15 cellular contexts compared by ENCODE assay signal in the genomic region with DNA sequence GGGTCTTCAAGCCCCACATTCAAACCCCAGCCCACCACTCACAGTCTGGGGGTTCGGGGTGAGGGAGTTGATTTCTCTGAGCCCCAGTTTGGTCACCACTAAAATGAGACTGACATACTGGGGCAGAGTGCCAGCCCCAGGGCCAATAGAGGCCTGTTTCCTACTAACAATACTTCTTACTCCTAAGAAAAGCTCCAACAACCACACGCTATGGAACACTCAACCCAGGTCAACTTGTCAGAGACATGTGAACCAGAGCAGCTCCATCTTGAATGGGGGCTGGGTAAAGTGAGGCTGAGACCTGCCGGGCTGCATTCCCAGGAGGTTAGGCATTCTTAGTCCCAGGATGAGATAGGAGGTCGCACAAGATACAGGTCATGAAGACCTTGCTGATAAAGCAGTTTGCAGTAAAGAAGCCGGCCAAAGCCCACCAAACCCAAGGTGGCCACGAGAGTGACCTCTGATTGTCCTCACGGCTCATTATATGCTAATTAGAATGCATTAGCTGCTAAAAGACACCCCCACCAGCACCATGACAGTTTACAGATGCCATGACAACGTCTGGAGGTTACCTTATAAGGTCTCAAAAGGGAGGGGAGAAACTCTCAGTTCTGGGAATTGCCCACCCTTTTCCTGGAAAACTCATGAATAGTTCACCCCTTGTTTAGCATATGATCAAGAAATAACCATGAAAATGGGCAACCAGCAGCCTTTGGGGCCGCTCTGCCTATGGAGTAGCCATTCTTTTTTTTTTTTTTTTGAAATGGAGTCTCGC. TPM values are rescaled to one million over a fixed set of nuclear protein-coding genes. Genes with fewer than 3 reads are reported as not detected.
DNase-seq lines count a peak whose midpoint lies in the region; ATAC-seq, FAIRE-seq and TF ChIP-seq lines count a peak whose summit lies in the region.
"Had no signal": no experiment of that assay in that cellular context is flagged by ENCODE, and none has a peak within 500 bp of the region (broad histone marks: within the 10 kb centered on the region; RNA-seq: fewer than 3 reads in every experiment).

No MANE protein-coding gene starts in this region.

- H3K36me3 ChIP-seq in breast epithelium (no peaks in the 10 kb centered on the region), mammary epithelial cell (ENCODE audit: insufficient read depth, low read length) (peaks cover 18% of the 10 kb centered on the region), endothelial cell of umbilical vein (ENCODE audit: control insufficient read depth in 2 of 2, extremely low read depth in 1 of 2, insufficient read depth in 2 of 2, low read length in 2 of 2) (peaks cover 2 to 44% of the 10 kb centered on the region in 2 experiments), mesendoderm (ENCODE audit: control insufficient read depth, insufficient read depth, low read length) (no peaks in the 10 kb centered on the region), upper lobe of right lung (peaks cover 17% of the 10 kb centered on the region)
- H3K36me3 ChIP-seq: tibial artery had no signal

- no peaks in the 10 kb centered on the region for H3K36me3 Mint-ChIP-seq in natural killer cell treated with Interleukin-12 subunit alpha and Interleukin-12 subunit beta and Interleukin-15 and Interleukin-18, amount 100 ng/mL, for 72 hours
- H3K36me3 Mint-ChIP-seq in glutamatergic neuron (ENCODE audit: unreplicated experiment), result no peaks in the 10 kb centered on the region
- H3K36me3 Mint-ChIP-seq: activated naive CD4-positive, alpha-beta T cell treated with anti-CD3 and anti-CD28 coated beads, Interleukin-2, amount 50 U/mL, for 72 hours had no signal

- H2AK5ac ChIP-seq in mesendoderm (ENCODE audit: low read length), result no peak overlapping the region

- BruUV-seq in mammary epithelial cell (replicated peaks; lab: Mats Ljungman, UMichigan) (no TSS peak), endothelial cell of umbilical vein (replicated peaks; lab: Mats Ljungman, UMichigan) (no TSS peak)

- H3K9ac ChIP-seq in mammary epithelial cell (ENCODE audit: insufficient read depth, low read length), result no peak overlapping the region
- H3K9ac ChIP-seq in endothelial cell of umbilical vein (replicated peaks; ENCODE audit: extremely low read depth, insufficient read depth, low read length), result no peak overlapping the region
- H3K9ac ChIP-seq in mesendoderm (ENCODE audit: low read length), result peak overlapping the region; percentile 42

- no peaks in the 10 kb centered on the region for H3K79me1 ChIP-seq in mesendoderm (ENCODE audit: low read length)

- H3K27ac Mint-ChIP-seq in natural killer cell treated with Interleukin-12 subunit alpha and Interleukin-12 subunit beta and Interleukin-15 and Interleukin-18, amount 100 ng/mL, for 72 hours, result no peak overlapping the region
- H3K27ac Mint-ChIP-seq in glutamatergic neuron (ENCODE audit: unreplicated experiment), result no peak overlapping the region
- H3K27ac Mint-ChIP-seq: activated naive CD4-positive, alpha-beta T cell treated with anti-CD3 and anti-CD28 coated beads, Interleukin-2, amount 50 U/mL, for 72 hours; CD14-positive monocyte had no signal

- POLR2A ChIA-PET in endothelial cell of umbilical vein (lab: Charles Lee), result interaction anchor here (0.7 to 1.2 kb wide), 2 partner anchors 168 to 264 kb away, joined by 5 to 6 read pairs; no protein-coding TSS in a partner anchor

- H4K8ac ChIP-seq in mesendoderm (ENCODE audit: low read depth, low read length), result no peak overlapping the region

- no peak overlapping the region for H2BK5ac ChIP-seq in mesendoderm (ENCODE audit: low read length)

- no peak overlapping the region for H3K4me3 Mint-ChIP-seq in natural killer cell treated with Interleukin-12 subunit alpha and Interleukin-12 subunit beta and Interleukin-15 and Interleukin-18, amount 100 ng/mL, for 72 hours
- H3K4me3 Mint-ChIP-seq in glutamatergic neuron (ENCODE audit: unreplicated experiment), result no peak overlapping the region
- H3K4me3 Mint-ChIP-seq: activated T-cell treated with anti-CD3 and anti-CD28 coated beads, Interleukin-2, amount 50 U/mL, for 4 hours; CD14-positive monocyte had no signal

- H3K9me3 ChIP-seq in breast epithelium, result no peaks in the 10 kb centered on the region
- no peaks in the 10 kb centered on the region for H3K9me3 ChIP-seq in mammary epithelial cell (replicated peaks; ENCODE audit: insufficient read depth, low read length)
- H3K9me3 ChIP-seq in endothelial cell of umbilical vein (replicated peaks; ENCODE audit: control insufficient read depth, insufficient read depth, low read length), result no peaks in the 10 kb centered on the region
- no peaks in the 10 kb centered on the region for H3K9me3 ChIP-seq in upper lobe of right lung
- H3K9me3 ChIP-seq: tibial artery had no signal

- no peaks in the 10 kb centered on the region for H3K9me3 Mint-ChIP-seq in natural killer cell treated with Interleukin-12 subunit alpha and Interleukin-12 subunit beta and Interleukin-15 and Interleukin-18, amount 100 ng/mL, for 72 hours
- H3K9me3 Mint-ChIP-seq in glutamatergic neuron (ENCODE audit: unreplicated experiment), result no peaks in the 10 kb centered on the region
- H3K9me3 Mint-ChIP-seq: activated naive CD4-positive, alpha-beta T cell treated with anti-CD3 and anti-CD28 coated beads, Interleukin-2, amount 50 U/mL, for 72 hours; activated T-cell treated with anti-CD3 and anti-CD28 coated beads, Interleukin-2, amount 50 U/mL, for 4 hours had no signal

- no peaks in the 10 kb centered on the region for H3K9me1 ChIP-seq in endothelial cell of umbilical vein (replicated peaks; ENCODE audit: control insufficient read depth, extremely low read depth, insufficient read depth, low read length)

- H4K20me1 ChIP-seq in mammary epithelial cell (ENCODE audit: insufficient read depth, low read length) (peaks cover 2% of the 10 kb centered on the region), endothelial cell of umbilical vein (replicated peaks; ENCODE audit: control insufficient read depth, extremely low read depth, insufficient read depth, low read length) (no peaks in the 10 kb centered on the region)

- H2AFZ ChIP-seq in mammary epithelial cell (ENCODE audit: low read depth, low read length), result no peak overlapping the region
- no peak overlapping the region for H2AFZ ChIP-seq in endothelial cell of umbilical vein (ENCODE audit: low read depth, low read length)

- peak overlapping the region; percentile 25 to 77 for H3K27ac ChIP-seq in breast epithelium
- no peak overlapping the region for H3K27ac ChIP-seq in mammary epithelial cell (ENCODE audit: insufficient read depth, low read depth, low read length)
- H3K27ac ChIP-seq in endothelial cell of umbilical vein (ENCODE audit: insufficient read depth, low read depth, low read length), result peak overlapping the region; percentile 36
- no peak overlapping the region for H3K27ac ChIP-seq in mesendoderm (ENCODE audit: low read depth, low read length)
- H3K27ac ChIP-seq in upper lobe of right lung, result peak overlapping the region; percentile 47
- H3K27ac ChIP-seq: 22Rv1, tibial artery had no signal

- H2BK15ac ChIP-seq in mesendoderm (replicated peaks; ENCODE audit: low read depth), result no peak overlapping the region

- H3K79me2 ChIP-seq in mammary epithelial cell (ENCODE audit: insufficient read depth, low read length) (no peaks in the 10 kb centered on the region), endothelial cell of umbilical vein (ENCODE audit: control insufficient read depth, insufficient read depth, low read length) (no peaks in the 10 kb centered on the region), mesendoderm (ENCODE audit: control insufficient read depth, insufficient read depth, low read length) (no peaks in the 10 kb centered on the region)

- FAIRE-seq in endothelial cell of umbilical vein (lab: Jason Lieb, UNC), result no peak
- FAIRE-seq: keratinocyte had no signal

- no peaks in the 10 kb centered on the region for H3K4me1 ChIP-seq in breast epithelium
- H3K4me1 ChIP-seq in mammary epithelial cell (ENCODE audit: insufficient read depth, low read length), result peaks cover 4% of the 10 kb centered on the region
- H3K4me1 ChIP-seq in endothelial cell of umbilical vein (ENCODE audit: control insufficient read depth, extremely low read depth, insufficient read depth, low read length), result no peaks in the 10 kb centered on the region
- H3K4me1 ChIP-seq in mesendoderm (ENCODE audit: control insufficient read depth, low read depth, low read length), result peaks cover 4% of the 10 kb centered on the region
- H3K4me1 ChIP-seq in upper lobe of right lung, result peaks cover 23% of the 10 kb centered on the region

- H3K4ac ChIP-seq in mesendoderm (ENCODE audit: low read depth, low read length), result no peak overlapping the region

- H4K5ac ChIP-seq in mesendoderm (ENCODE audit: low read length), result no peak overlapping the region

- no peak for TF ChIP-seq CTCF in breast epithelium (IDR thresholded peaks at IDR 0.05)
- TF ChIP-seq CTCF in mammary epithelial cell (conservative IDR thresholded peaks at IDR 0.05 in 1 of 2, IDR thresholded peaks at IDR 0.05 in 1 of 2; ENCODE audit: extremely low read depth in 1 of 2, insufficient read depth in 1 of 2, low read depth in 1 of 2, low read length in 2 of 2), result no peak
- TF ChIP-seq CTCF in endothelial cell of umbilical vein (IDR thresholded peaks at IDR 0.05; ENCODE audit: extremely low read depth in 1 of 2, insufficient read depth in 1 of 2, low read depth in 1 of 2, low read length in 2 of 2), result no peak
- TF ChIP-seq CTCF in upper lobe of right lung (IDR thresholded peaks at IDR 0.05), result no peak
- no peak for TF ChIP-seq CTCF in glutamatergic neuron (IDR thresholded peaks at IDR 0.05; ENCODE audit: partially characterized antibody, unreplicated experiment)

- no peaks in the 10 kb centered on the region for H3K27me3 ChIP-seq in breast epithelium
- no peaks in the 10 kb centered on the region for H3K27me3 ChIP-seq in mammary epithelial cell (ENCODE audit: insufficient read depth, low read length)
- no peaks in the 10 kb centered on the region for H3K27me3 ChIP-seq in endothelial cell of umbilical vein (ENCODE audit: control insufficient read depth in 2 of 2, insufficient read depth in 2 of 2, low read length in 2 of 2)
- H3K27me3 ChIP-seq in mesendoderm (ENCODE audit: insufficient read depth, low read length, poor library complexity), result no peaks in the 10 kb centered on the region
- H3K27me3 ChIP-seq in upper lobe of right lung, result no peaks in the 10 kb centered on the region
- H3K27me3 ChIP-seq: dorsolateral prefrontal cortex had no signal

- H3K56ac ChIP-seq in mesendoderm (ENCODE audit: low read length), result peak overlapping the region; percentile 34

- no peak overlapping the region for H3K18ac ChIP-seq in mesendoderm (ENCODE audit: low read length)

- DNase-seq in breast epithelium (ENCODE audit: low spot score in 2 of 2) (no peak), mammary epithelial cell (no peak), endothelial cell of umbilical vein (ENCODE audit: low read depth, low spot score) (no peak), mesendoderm (peak; percentile 80), upper lobe of right lung (no peak), glutamatergic neuron (no peak)
- DNase-seq in natural killer cell treated with Interleukin-12 subunit alpha and Interleukin-12 subunit beta and Interleukin-15 and Interleukin-18, amount 100 ng/mL, for 72 hours (ENCODE audit: low spot score), result no peak
- no peak for DNase-seq in activated CD4-positive, alpha-beta T cell treated with anti-CD3 and anti-CD28 coated beads, Interleukin-2, amount 50 U/mL, for 48 hours

- in situ Hi-C loops in mammary epithelial cell (cut with MboI; ENCODE audit: low sequenced_read_pairs in 2 of 2), result loop anchor here (5.0 kb wide), 1 partner anchor 159 kb away; no protein-coding TSS in a partner anchor

- dilution Hi-C loops in mammary epithelial cell (cut with HindIII; ENCODE audit: low sequenced_read_pairs) (no loop called here), endothelial cell of umbilical vein (cut with MboI; ENCODE audit: extremely low pct_ligation_motif_present, low sequenced_read_pairs) (no loop called here)

- H3K4me2 ChIP-seq in mammary epithelial cell (ENCODE audit: insufficient read depth, low read depth, low read length) (no peak overlapping the region), endothelial cell of umbilical vein (ENCODE audit: insufficient read depth, low read length) (no peak overlapping the region), mesendoderm (ENCODE audit: low read length) (no peak overlapping the region)

- peaks cover 0 to 1% of the 10 kb centered on the region in 2 donors for H3K27me3 Mint-ChIP-seq in natural killer cell treated with Interleukin-12 subunit alpha and Interleukin-12 subunit beta and Interleukin-15 and Interleukin-18, amount 100 ng/mL, for 72 hours
- H3K27me3 Mint-ChIP-seq in glutamatergic neuron (ENCODE audit: unreplicated experiment), result peaks cover 3% of the 10 kb centered on the region

- no peak for ATAC-seq in upper lobe of right lung
- ATAC-seq in natural killer cell treated with Interleukin-12 subunit alpha and Interleukin-12 subunit beta and Interleukin-15 and Interleukin-18, amount 100 ng/mL, for 72 hours, result no peak

- H3K4me1 Mint-ChIP-seq in natural killer cell treated with Interleukin-12 subunit alpha and Interleukin-12 subunit beta and Interleukin-15 and Interleukin-18, amount 100 ng/mL, for 72 hours (ENCODE audit: low read depth in 2 of 2), result peaks cover 0 to 3% of the 10 kb centered on the region in 2 donors
- H3K4me1 Mint-ChIP-seq in glutamatergic neuron (ENCODE audit: low read depth, unreplicated experiment), result no peaks in the 10 kb centered on the region

- WGBS in mammary epithelial cell (ENCODE audit: low coverage, missing lambda C conversion rate), result 85% methylated on average over 7 of the region's 10 CpGs
- WGBS in mesendoderm (ENCODE audit: extremely low coverage, insufficient coverage, low lambda C conversion rate), result no CpG with 5 or more reads among the region's 10 CpGs

- TF ChIP-seq POLR2A in breast epithelium (IDR thresholded peaks at IDR 0.05), result no peak
- peak; percentile 36 for TF ChIP-seq POLR2A in endothelial cell of umbilical vein (IDR thresholded peaks at IDR 0.05; ENCODE audit: low read depth, low read length)

- no peak overlapping the region for H3K23ac ChIP-seq in mesendoderm (ENCODE audit: low read length)

- H3K4me3 ChIP-seq in breast epithelium (no peak overlapping the region), mammary epithelial cell (replicated peaks in 1 of 3; ENCODE audit: insufficient read depth in 1 of 3, low read depth in 2 of 3, low read length in 3 of 3) (no peak overlapping the region), endothelial cell of umbilical vein (replicated peaks in 1 of 3; ENCODE audit: insufficient read depth in 1 of 3, low read depth in 1 of 3, low read length in 3 of 3) (no peak overlapping the region), mesendoderm (ENCODE audit: low read length) (no peak overlapping the region), upper lobe of right lung (no peak overlapping the region)
- H3K4me3 ChIP-seq: dorsolateral prefrontal cortex, tibial artery had no signal

- CTCF ChIA-PET in mammary epithelial cell (lab: Charles Lee; ENCODE audit: low non-redundant PET), result interaction anchor here (0.6 kb wide), 1 partner anchor 66 kb away, joined by 3 read pairs; no protein-coding TSS in a partner anchor
- CTCF ChIA-PET in endothelial cell of umbilical vein (lab: Charles Lee), result interaction anchor here (0.6 to 5.2 kb wide), 31 partner anchors 7 to 194 kb away, joined by 3 to 155 read pairs (median 4); a partner anchor contains a TSS

- intact Hi-C loops in breast epithelium (cut with DNase I; ENCODE audit: low total_unique reads), result loop anchor here (10.0 kb wide), 1 partner anchor 172 kb away; no protein-coding TSS in a partner anchor
- intact Hi-C loops in mammary epithelial cell (cut with micrococcal nuclease), result loop anchor here (1.0 to 2.0 kb wide), 3 partner anchors 160 to 352 kb away; no protein-coding TSS in a partner anchor
- intact Hi-C loops in endothelial cell of umbilical vein (cut with micrococcal nuclease), result loop anchor here (1.0 to 2.0 kb wide), 3 partner anchors 66 to 164 kb away; no protein-coding TSS in a partner anchor
- intact Hi-C loops in upper lobe of right lung (cut with DNase I), result loop anchor here (5.0 kb wide), 1 partner anchor 169 kb away; no protein-coding TSS in a partner anchor

- no peak overlapping the region for H2BK120ac ChIP-seq in mesendoderm (ENCODE audit: low read depth, low read length)

RNA-seq across cellular contexts. Expression of a gene that starts 26.6 kb away (rescaled TPM):
- total RNA-seq in breast epithelium, result 10 to 100 TPM in 2 of 3 donors, 1 to 10 TPM in 1; 8.5 to 53.9 (median 19.7) TPM
- under 1 TPM in 1 of 2 donors, not detected in 1; 0.17 TPM for total RNA-seq in mammary epithelial cell
- not detected for polyA plus RNA-seq in mammary epithelial cell
- polyA minus RNA-seq in mammary epithelial cell, result 2.5 TPM
- total RNA-seq in endothelial cell of umbilical vein, result 8.2 and 12.0 TPM in 2 replicates
- 9.0 and 10.6 TPM in 2 replicates for polyA plus RNA-seq in endothelial cell of umbilical vein
- polyA plus RNA-seq in endothelial cell of umbilical vein (2011; cell fraction: cytosol; rRNA removed), result 9.9 TPM in 2 replicates
- polyA plus RNA-seq in endothelial cell of umbilical vein (2011; cell fraction: nucleus; rRNA removed), result 3.4 and 4.2 TPM in 2 replicates
- polyA plus RNA-seq in endothelial cell of umbilical vein (2012), result 13.5 and 22.2 TPM in 2 replicates
- polyA minus RNA-seq in endothelial cell of umbilical vein, result 3.3 and 4.1 TPM in 2 replicates
- 0.41 TPM for polyA minus RNA-seq in endothelial cell of umbilical vein (2011; cell fraction: cytosol; rRNA and poly(A)+ RNA removed)
- polyA minus RNA-seq in endothelial cell of umbilical vein (2011; cell fraction: nucleus; rRNA and poly(A)+ RNA removed), result 1.5 and 1.6 TPM in 2 replicates
- 1.8 TPM for polyA plus RNA-seq in mesendoderm (2013, experiment 1 of 2)
- 1.9 TPM for polyA plus RNA-seq in mesendoderm (2013, experiment 2 of 2)
- 25.0 TPM for total RNA-seq in upper lobe of right lung
- not detected for total RNA-seq in natural killer cell treated with Interleukin-12 subunit alpha and Interleukin-12 subunit beta and Interleukin-15 and Interleukin-18, amount 100 ng/mL, for 72 hours
- 0.64 TPM for total RNA-seq in glutamatergic neuron (ENCODE audit: unreplicated experiment)
- total RNA-seq: activated naive CD4-positive, alpha-beta T cell treated with anti-CD3 and anti-CD28 coated beads, Interleukin-2, amount 50 U/mL, for 72 hours; activated T-cell treated with anti-CD3 and anti-CD28 coated beads, Interleukin-2, amount 50 U/mL, for 4 hours had no signal
- polyA plus RNA-seq: CD14-positive monocyte, keratinocyte had no signal

RNA-seq across cellular contexts. Expression of a gene that starts 43.9 kb away (rescaled TPM):
- 10 to 100 TPM; 16.4 to 28.8 (median 17.3) TPM for total RNA-seq in breast epithelium
- total RNA-seq in mammary epithelial cell, result 100 to 1,000 TPM in 1 of 2 donors, 10 to 100 TPM in 1; 70.8 to 138 TPM
- 37.7 TPM for polyA plus RNA-seq in mammary epithelial cell
- polyA minus RNA-seq in mammary epithelial cell, result 62.5 TPM
- 174 and 192 TPM in 2 replicates for total RNA-seq in endothelial cell of umbilical vein
- polyA plus RNA-seq in endothelial cell of umbilical vein, result 96.5 and 115 TPM in 2 replicates
- polyA plus RNA-seq in endothelial cell of umbilical vein (2011; cell fraction: cytosol; rRNA removed), result 35.0 and 58.8 TPM in 2 replicates
- polyA plus RNA-seq in endothelial cell of umbilical vein (2011; cell fraction: nucleus; rRNA removed), result 289 and 386 TPM in 2 replicates
- 43.1 and 46.6 TPM in 2 replicates for polyA plus RNA-seq in endothelial cell of umbilical vein (2012)
- 115 and 144 TPM in 2 replicates for polyA minus RNA-seq in endothelial cell of umbilical vein
- 9.3 TPM for polyA minus RNA-seq in endothelial cell of umbilical vein (2011; cell fraction: cytosol; rRNA and poly(A)+ RNA removed)
- polyA minus RNA-seq in endothelial cell of umbilical vein (2011; cell fraction: nucleus; rRNA and poly(A)+ RNA removed), result 189 and 297 TPM in 2 replicates
- polyA plus RNA-seq in mesendoderm (2013, experiment 1 of 2), result 0.17 TPM
- polyA plus RNA-seq in mesendoderm (2013, experiment 2 of 2), result 0.13 TPM
- 71.7 TPM for total RNA-seq in upper lobe of right lung
- total RNA-seq in natural killer cell treated with Interleukin-12 subunit alpha and Interleukin-12 subunit beta and Interleukin-15 and Interleukin-18, amount 100 ng/mL, for 72 hours, result 10 to 100 TPM in 1 of 2 donors, 1 to 10 TPM in 1; 6.4 to 15.5 TPM
- not detected for total RNA-seq in glutamatergic neuron (ENCODE audit: unreplicated experiment)

Comparison
In these comparisons a context has a peak if more than half of its experiments do, and no peak if none do; other contexts are left out.
1. H3K27ac ChIP-seq: peak in breast epithelium (2 of 2), endothelial cell of umbilical vein (single experiment) and upper lobe of right lung (single experiment); none in mammary epithelial cell (single experiment) and mesendoderm (single experiment).